ENCODE assay signal across 35 cellular contexts in genomic region chrX:21194526-21194925, GRCh38.
"Had no signal": no experiment of that assay in that cellular context is flagged by ENCODE, and none has a peak within 500 bp of the region (broad histone marks: within the 10 kb centered on the region; RNA-seq: fewer than 3 reads in every experiment).

No MANE protein-coding gene starts in this region.

- H3K9ac ChIP-seq: KMS-11 had no signal

- DNase-seq: Karpas-422, Kasumi-1, KBM-7, KG1, MG63, MM.1S, MV-4-11, NCI-H1048, NCI-H1092 treated with DMSO at 0.1 percent for 48 hours, NCI-H1105, NCI-H1105 treated with DMSO at 0.1 percent for 48 hours, NCI-H1417, NCI-H1417 treated with DMSO at 0.1 percent for 48 hours, NCI-H1436, NCI-H1436 treated with DMSO at 0.1 percent for 48 hours, NCI-H146, NCI-H1694, NCI-H187, NCI-H187 treated with DMSO at 0.1 percent for 48 hours, NCI-H1930, NCI-H2029, NCI-H2029 treated with DMSO at 0.1 percent for 48 hours, NCI-H2081, NCI-H2081 treated with DMSO at 0.1 percent for 48 hours, NCI-H2107, NCI-H2171, NCI-H2171 treated with DMSO at 0.1 percent for 48 hours, NCI-H2227 treated with DMSO at 0.1 percent for 48 hours, NCI-H226, NCI-H345, NCI-H446, NCI-H446 treated with DMSO at 0.1 percent for 48 hours, NCI-H510A, NCI-H510A treated with DMSO at 0.1 percent for 48 hours had no signal

- H3K36me3 ChIP-seq: MG63 had no signal

- H3K4me2 ChIP-seq: KMS-11 had no signal

- H3K27me3 ChIP-seq: MG63 had no signal

- H3K27ac ChIP-seq: KMS-11 had no signal

- H3K9me3 ChIP-seq: MG63 had no signal

- H3K4me3 ChIP-seq: MG63 had no signal
